ENCODE assay signal across 8 cellular contexts in the genomic region with DNA sequence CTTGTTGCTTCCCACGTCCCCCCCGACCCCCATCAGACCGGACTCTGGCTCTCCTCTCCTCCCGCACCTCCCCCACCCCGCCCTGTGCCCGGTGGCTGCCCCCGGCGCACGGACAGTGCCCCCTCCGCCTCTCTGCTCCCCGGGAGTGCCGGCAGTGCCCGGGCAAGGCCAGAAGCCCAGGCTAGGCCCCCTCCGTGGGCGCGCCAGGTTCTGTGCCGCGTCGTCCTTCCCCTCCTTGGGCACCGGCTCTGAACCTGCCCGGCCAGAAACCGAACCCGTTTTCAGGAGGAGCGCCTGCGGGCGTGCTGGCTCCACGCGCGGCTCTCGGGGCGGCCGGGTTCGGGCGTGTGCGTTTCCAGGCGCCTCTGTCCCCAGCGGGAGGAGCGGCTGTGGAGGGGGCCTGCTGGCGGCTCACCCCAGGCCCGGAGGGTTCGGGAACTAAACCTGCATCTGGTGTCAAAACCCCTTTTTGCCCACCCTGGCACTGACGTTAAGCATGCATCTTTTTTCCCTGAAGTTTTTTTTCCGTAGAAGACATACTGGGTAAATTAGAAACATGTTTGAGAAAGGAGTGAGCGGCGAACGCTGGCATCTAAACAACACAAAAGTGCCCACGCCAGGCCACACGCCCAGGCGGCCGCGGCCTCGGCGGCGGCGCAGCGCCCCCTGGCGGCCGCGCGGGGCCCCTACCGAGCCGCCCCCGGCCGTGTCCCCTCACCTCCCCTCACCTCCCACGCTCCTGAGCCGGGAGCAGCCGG.
DNase-seq lines count a peak whose midpoint lies in the region; ATAC-seq, FAIRE-seq and TF ChIP-seq lines count a peak whose summit lies in the region.

No MANE protein-coding gene starts in this region.

- H4K5ac ChIP-seq in H1 (ENCODE audit: insufficient read length, low read depth, low read length), result peak overlapping the region; percentile 57

- TF ChIP-seq RAD21 in H1 (IDR thresholded peaks at IDR 0.05 in 1 of 2, conservative IDR thresholded peaks at IDR 0.05 in 1 of 2; ENCODE audit: low read depth in 2 of 2, low read length in 2 of 2), result peak; percentile 45 to 81; a peak in 3 of 4 replicates

- CTCF ChIA-PET in H1 (lab: Charles Lee; ENCODE audit: partially characterized antibody), result interaction anchor here (0.7 to 1.7 kb wide), 19 partner anchors 8 to 362 kb away, joined by 3 to 8 read pairs (median 4); no protein-coding TSS in a partner anchor

- H3K4me1 ChIP-seq in H1 (replicated peaks in 1 of 4; ENCODE audit: control insufficient read depth in 3 of 4, insufficient read depth in 4 of 4, low read length in 3 of 4) (peaks cover 0 to 7% (median 6%) of the 10 kb centered on the region in 4 experiments), mesenchymal stem cell (ENCODE audit: control insufficient read depth, insufficient read depth, low read depth, low read length) (peaks cover 19% of the 10 kb centered on the region)

- no peak overlapping the region for H2AK5ac ChIP-seq in H1 (ENCODE audit: low read depth, low read length)
- H2AK5ac ChIP-seq in mesenchymal stem cell (ENCODE audit: low read length, severe bottlenecking), result no peak overlapping the region

- no peak overlapping the region for H2BK20ac ChIP-seq in H1 (ENCODE audit: low read length)

- H2BK15ac ChIP-seq in H1 (ENCODE audit: low read length) (0 out of 2 replicates have a peak overlapping the region, but pooled peaks have one; percentile 62), mesenchymal stem cell (ENCODE audit: low read depth, poor library complexity, severe bottlenecking) (peak overlapping the region; percentile 77)

- peak; percentile 67 to 76 (median 68) for TF ChIP-seq CTCF in H1 (IDR thresholded peaks at IDR 0.05; ENCODE audit: control extremely low read depth in 1 of 3, insufficient read depth in 1 of 3, low read depth in 1 of 3, low read length in 3 of 3)

- H3K56ac ChIP-seq in H1 (replicated peaks; ENCODE audit: insufficient read length, low read depth, low read length), result no peak overlapping the region

- peak overlapping the region; percentile 78; the same call in 1 of the 2 replicates for H3K18ac ChIP-seq in H1 (ENCODE audit: extremely low read depth, low read length)
- peak overlapping the region; percentile 44 to 75 for H3K18ac ChIP-seq in mesenchymal stem cell (ENCODE audit: low read depth in 1 of 2, low read length in 2 of 2)

- no peak overlapping the region for H3K4ac ChIP-seq in H1 (replicated peaks; ENCODE audit: insufficient read length, low read depth, low read length)
- peak overlapping the region in 1 of 2 experiments; percentile 46 for H3K4ac ChIP-seq in mesenchymal stem cell (ENCODE audit: low read depth in 1 of 2, low read length in 2 of 2)

- no peak for TF ChIP-seq POLR2A in H1 (IDR thresholded peaks at IDR 0.05; ENCODE audit: control extremely low read depth in 1 of 2, low read depth in 2 of 2, low read length in 2 of 2)

- no peaks in the 10 kb centered on the region for H4K20me1 ChIP-seq in H1 (replicated peaks in 1 of 2; ENCODE audit: control insufficient read depth in 1 of 2, insufficient read depth in 2 of 2, low read length in 2 of 2)

- H3K4me2 ChIP-seq in H1 (ENCODE audit: insufficient read depth in 1 of 2, low read depth in 2 of 2, low read length in 2 of 2), result peak overlapping the region; percentile 28 to 78
- H3K4me2 ChIP-seq in mesenchymal stem cell (ENCODE audit: low read length, poor library complexity, severe bottlenecking), result peak overlapping the region; percentile 87

- no peak for FAIRE-seq in H1 (lab: Jason Lieb, UNC)

- no peak overlapping the region for H3K14ac ChIP-seq in H1 (ENCODE audit: insufficient read length)
- H3K14ac ChIP-seq in mesenchymal stem cell (ENCODE audit: low read length in 2 of 2), result no peak overlapping the region

- peak overlapping the region in 1 of 4 experiments; percentile 70; a peak in 1 of 7 replicates for H3K9ac ChIP-seq in H1 (replicated peaks in 1 of 4; ENCODE audit: extremely low read depth in 1 of 4, low read depth in 3 of 4, low read length in 3 of 4)
- H3K9ac ChIP-seq in mesenchymal stem cell (ENCODE audit: low read length), result peak overlapping the region; percentile 92

- WGBS in H1 (ENCODE audit: extremely low coverage in 1 of 2, insufficient coverage in 1 of 2, insufficient read length in 1 of 2, insufficient replicate concordance in 2 of 2, low coverage in 1 of 2, low lambda C conversion rate in 2 of 2, missing lambda C conversion rate in 1 of 2), 2 experiments, result 4% methylated on average over 31 of the region's 67 CpGs; no CpG with 5 or more reads in 1 of the 2 experiments
- WGBS in mesenchymal stem cell, result 3% methylated on average over 45 of the region's 67 CpGs

- no peak for TF ChIP-seq EP300 in H1 (IDR thresholded peaks at IDR 0.05; ENCODE audit: borderline replicate concordance in 1 of 2, low read depth in 2 of 2, low read length in 2 of 2)

- H4K8ac ChIP-seq in H1 (ENCODE audit: extremely low read depth, insufficient read depth, low read length), result peak overlapping the region; percentile 4; the same call in 1 of the 2 replicates
- H4K8ac ChIP-seq in mesenchymal stem cell (ENCODE audit: low read length), result peak overlapping the region; percentile 87

- peak; percentile 51 for ATAC-seq in HG02938 (IDR thresholded peaks at IDR 0.05; ENCODE audit: unreplicated experiment)

- no peaks in the 10 kb centered on the region for H3K79me2 ChIP-seq in H1 (ENCODE audit: control insufficient read depth in 1 of 2, insufficient read depth in 2 of 2, low read length in 2 of 2)

- DNase-seq in SHP77 (lab: John Stamatoyannopoulos, UW) (peak; percentile 29 to 55), SHP77 treated with DMSO at 0.1 percent for 48 hours (lab: John Stamatoyannopoulos, UW) (no peak), NCI-H526 (lab: John Stamatoyannopoulos, UW) (peak; percentile 31 to 83), H1 (ENCODE audit: low read depth in 1 of 2, low spot score in 2 of 2) (peak in 1 of 2 experiments; percentile 78), mesenchymal stem cell (peak; percentile 70)
- DNase-seq in activated CD8-positive, alpha-beta memory T cell treated with anti-CD3 and anti-CD28 coated beads for 48 hours (ENCODE audit: low read depth in 2 of 3, low spot score in 2 of 3), result peak; percentile 30 to 39 (median 36)
- DNase-seq in stimulated activated CD4-positive, alpha-beta T cell treated with anti-CD3 and anti-CD28 coated beads, TNF-alpha, amount 100 ng/mL, for 48 hours (ENCODE audit: low read depth in 3 of 3), result peak; percentile 28 to 38 (median 28)

- H3K36me3 ChIP-seq in H1 (ENCODE audit: control insufficient read depth in 2 of 4, insufficient read depth in 4 of 4, low read length in 3 of 4) (no peaks in the 10 kb centered on the region), mesenchymal stem cell (ENCODE audit: control insufficient read depth in 1 of 2, insufficient read depth in 2 of 2, low read depth in 1 of 2, low read length in 2 of 2) (no peaks in the 10 kb centered on the region)

- H4K91ac ChIP-seq in H1 (replicated peaks; ENCODE audit: insufficient read length, low read length) (peak overlapping the region; percentile 51), mesenchymal stem cell (ENCODE audit: low read length) (peak overlapping the region; percentile 45)

- H3K79me1 ChIP-seq in H1 (ENCODE audit: low read depth, low read length), result no peaks in the 10 kb centered on the region
- H3K79me1 ChIP-seq in mesenchymal stem cell (replicated peaks; ENCODE audit: low read length, poor library complexity, severe bottlenecking), result no peaks in the 10 kb centered on the region

- H3K23ac ChIP-seq in H1 (ENCODE audit: insufficient read length) (no peak overlapping the region), mesenchymal stem cell (ENCODE audit: low read length in 2 of 2) (no peak overlapping the region)

- H2BK5ac ChIP-seq in H1 (ENCODE audit: low read depth, low read length), result no peak overlapping the region
- H2BK5ac ChIP-seq in mesenchymal stem cell (ENCODE audit: low read depth, low read length, poor library complexity, severe bottlenecking), result no peak overlapping the region

- H3K27ac ChIP-seq in H1 (ENCODE audit: low read depth, low read length), result no peak overlapping the region
- H3K27ac ChIP-seq in mesenchymal stem cell (ENCODE audit: low read length, poor library complexity, severe bottlenecking), result peak overlapping the region; percentile 63

- POLR2A ChIA-PET in H1 (lab: Charles Lee; ENCODE audit: partially characterized antibody), result interaction anchor here (0.6 to 1.2 kb wide), 4 partner anchors 11 to 221 kb away, joined by 3 to 11 read pairs (median 6); a partner anchor contains a TSS

- H3K4me3 ChIP-seq in H1 (ENCODE audit: extremely low read depth in 1 of 4, insufficient read depth in 2 of 4, low read depth in 3 of 4, low read length in 4 of 4) (peak overlapping the region; percentile 39 to 80 (median 54)), mesenchymal stem cell (ENCODE audit: insufficient read depth in 1 of 2, low read depth in 1 of 2, low read length in 2 of 2) (peak overlapping the region; percentile 54 to 72)

- H3K27me3 ChIP-seq in H1 (replicated peaks in 1 of 4; ENCODE audit: control insufficient read depth in 3 of 4, extremely low read depth in 1 of 4, insufficient read depth in 3 of 4, low read length in 3 of 4) (peaks cover 3 to 37% (median 32%) of the 10 kb centered on the region in 4 experiments), mesenchymal stem cell (ENCODE audit: control insufficient read depth in 1 of 2, insufficient read depth in 1 of 2, low read length in 2 of 2) (peaks cover 0 to 14% of the 10 kb centered on the region in 2 experiments)

- H2BK12ac ChIP-seq in H1 (ENCODE audit: low read depth, low read length) (no peak overlapping the region), mesenchymal stem cell (ENCODE audit: low read length in 2 of 2) (peak overlapping the region; percentile 65 to 73)

- no peaks in the 10 kb centered on the region for H3K9me3 ChIP-seq in H1 (ENCODE audit: insufficient read depth in 2 of 2, low read depth in 1 of 2, low read length in 1 of 2)
- peaks cover 4% of the 10 kb centered on the region for H3K9me3 ChIP-seq in mesenchymal stem cell (ENCODE audit: control insufficient read depth, low read length)

- peaks cover 5% of the 10 kb centered on the region; the same call in 1 of the 2 replicates for H3K23me2 ChIP-seq in H1 (ENCODE audit: low read depth, low read length)

- no peak overlapping the region for H2BK120ac ChIP-seq in H1 (replicated peaks; ENCODE audit: low read depth, low read length)
- peak overlapping the region; percentile 90 for H2BK120ac ChIP-seq in mesenchymal stem cell (ENCODE audit: low read depth, low read length)

- H2AFZ ChIP-seq in H1 (ENCODE audit: low read length) (0 out of 2 replicates have a peak overlapping the region, but pooled peaks have one; percentile 43), mesenchymal stem cell (ENCODE audit: low read depth, low read length) (no peak overlapping the region)

TF ChIP-seq in H1, 55 proteins besides CTCF, POLR2A, EP300 and RAD21 (continues in another document):
- TF ChIP-seq SP4 (IDR thresholded peaks at IDR 0.05; ENCODE audit: low read length), result no peak
- no peak for TF ChIP-seq GABPA (IDR thresholded peaks at IDR 0.05; ENCODE audit: borderline replicate concordance, insufficient read depth, low read length)
- no peak for TF ChIP-seq BRCA1 (IDR thresholded peaks at IDR 0.05; ENCODE audit: low read depth, low read length)
